ENCODE assay signal across 1 cellular context in genomic region chr7:152674860-152675760, GRCh38.
TF ChIP-seq lines count a peak whose summit lies in the region.

No MANE protein-coding gene starts in this region.

TF ChIP-seq in K562, 482 proteins besides CTCF, POLR2A, EP300 and RAD21 (continued from another document and continues in another):
- TF ChIP-seq, protein P1, sequence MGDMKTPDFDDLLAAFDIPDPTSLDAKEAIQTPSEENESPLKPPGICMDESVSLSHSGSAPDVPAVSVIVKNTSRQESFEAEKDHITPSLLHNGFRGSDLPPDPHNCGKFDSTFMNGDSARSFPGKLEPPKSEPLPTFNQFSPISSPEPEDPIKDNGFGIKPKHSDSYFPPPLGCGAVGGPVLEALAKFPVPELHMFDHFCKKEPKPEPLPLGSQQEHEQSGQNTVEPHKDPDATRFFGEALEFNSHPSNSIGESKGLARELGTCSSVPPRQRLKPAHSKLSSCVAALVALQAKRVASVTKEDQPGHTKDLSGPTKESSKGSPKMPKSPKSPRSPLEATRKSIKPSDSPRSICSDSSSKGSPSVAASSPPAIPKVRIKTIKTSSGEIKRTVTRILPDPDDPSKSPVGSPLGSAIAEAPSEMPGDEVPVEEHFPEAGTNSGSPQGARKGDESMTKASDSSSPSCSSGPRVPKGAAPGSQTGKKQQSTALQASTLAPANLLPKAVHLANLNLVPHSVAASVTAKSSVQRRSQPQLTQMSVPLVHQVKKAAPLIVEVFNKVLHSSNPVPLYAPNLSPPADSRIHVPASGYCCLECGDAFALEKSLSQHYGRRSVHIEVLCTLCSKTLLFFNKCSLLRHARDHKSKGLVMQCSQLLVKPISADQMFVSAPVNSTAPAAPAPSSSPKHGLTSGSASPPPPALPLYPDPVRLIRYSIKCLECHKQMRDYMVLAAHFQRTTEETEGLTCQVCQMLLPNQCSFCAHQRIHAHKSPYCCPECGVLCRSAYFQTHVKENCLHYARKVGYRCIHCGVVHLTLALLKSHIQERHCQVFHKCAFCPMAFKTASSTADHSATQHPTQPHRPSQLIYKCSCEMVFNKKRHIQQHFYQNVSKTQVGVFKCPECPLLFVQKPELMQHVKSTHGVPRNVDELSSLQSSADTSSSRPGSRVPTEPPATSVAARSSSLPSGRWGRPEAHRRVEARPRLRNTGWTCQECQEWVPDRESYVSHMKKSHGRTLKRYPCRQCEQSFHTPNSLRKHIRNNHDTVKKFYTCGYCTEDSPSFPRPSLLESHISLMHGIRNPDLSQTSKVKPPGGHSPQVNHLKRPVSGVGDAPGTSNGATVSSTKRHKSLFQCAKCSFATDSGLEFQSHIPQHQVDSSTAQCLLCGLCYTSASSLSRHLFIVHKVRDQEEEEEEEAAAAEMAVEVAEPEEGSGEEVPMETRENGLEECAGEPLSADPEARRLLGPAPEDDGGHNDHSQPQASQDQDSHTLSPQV (IDR thresholded peaks at IDR 0.05) = peak; percentile 67
- TF ChIP-seq CBFB (CRISPR knock-in tag; IDR thresholded peaks at IDR 0.05) (0 out of 2 replicates have a peak, but pooled peaks have one; percentile 6), SIX5 (IDR thresholded peaks at IDR 0.05; ENCODE audit: borderline replicate concordance in 1 of 2, insufficient read depth in 1 of 2, low read depth in 1 of 2, low read length in 2 of 2) (no peak), JUNB (CRISPR knock-in tag; conservative IDR thresholded peaks at IDR 0.05) (0 out of 2 replicates have a peak, but pooled peaks have one; percentile 12), RFX7 (CRISPR knock-in tag; IDR thresholded peaks at IDR 0.05) (no peak), GATAD2A (IDR thresholded peaks at IDR 0.05) (no peak), ATF3 (IDR thresholded peaks at IDR 0.05) (peak; percentile 44), ATF3 (CRISPR knock-in tag; conservative IDR thresholded peaks at IDR 0.05) (no peak), SIN3B (IDR thresholded peaks at IDR 0.05; ENCODE audit: low read depth) (no peak), U2AF1 (optimal IDR thresholded peaks at IDR 0.05; ENCODE audit: low read depth, low read length) (no peak), BDP1 (IDR thresholded peaks at IDR 0.05; ENCODE audit: insufficient read depth, insufficient read length) (no peak), HMG20A (CRISPR knock-in tag; conservative IDR thresholded peaks at IDR 0.05) (no peak), BRF1 (IDR thresholded peaks at IDR 0.05; ENCODE audit: borderline replicate concordance, extremely low read depth, insufficient read length) (no peak), C11orf30 (IDR thresholded peaks at IDR 0.05; ENCODE audit: low read depth) (no peak), ETV6 (IDR thresholded peaks at IDR 0.05; ENCODE audit: borderline replicate concordance in 1 of 2, low read depth in 2 of 2, low read length in 1 of 2) (no peak), ETV6 (CRISPR knock-in tag; IDR thresholded peaks at IDR 0.05; ENCODE audit: borderline replicate concordance) (no peak), KAT7 (CRISPR knock-in tag; IDR thresholded peaks at IDR 0.05; ENCODE audit: borderline replicate concordance) (peak; percentile 44; the same call in 1 of the 2 replicates), GABPB2 (CRISPR knock-in tag; conservative IDR thresholded peaks at IDR 0.05) (no peak), ERF (CRISPR knock-in tag; IDR thresholded peaks at IDR 0.05) (no peak; the same call in 1 of the 2 replicates), IFI16 (CRISPR knock-in tag; IDR thresholded peaks at IDR 0.05) (no peak), ILF3 (IDR thresholded peaks at IDR 0.05; ENCODE audit: borderline replicate concordance) (no peak), CCAR2 (IDR thresholded peaks at IDR 0.05; ENCODE audit: low read depth, low read length) (no peak), GTF2F1 (IDR thresholded peaks at IDR 0.05; ENCODE audit: low read depth, low read length) (no peak), NCOA1 (IDR thresholded peaks at IDR 0.05; ENCODE audit: low read depth) (no peak), ZNF311 (CRISPR knock-in tag; IDR thresholded peaks at IDR 0.05) (no peak), MCM2 (IDR thresholded peaks at IDR 0.05; ENCODE audit: low read depth) (no peak), ZNF274 (IDR thresholded peaks at IDR 0.05; ENCODE audit: borderline replicate concordance, low read depth, low read length) (no peak), HDAC6 (IDR thresholded peaks at IDR 0.05; ENCODE audit: low read depth, low read length) (no peak), TEAD4 (IDR thresholded peaks at IDR 0.05; ENCODE audit: low read length) (no peak), TEAD4 (CRISPR knock-in tag; IDR thresholded peaks at IDR 0.05; ENCODE audit: borderline replicate concordance) (no peak), CCNT2 (IDR thresholded peaks at IDR 0.05; ENCODE audit: borderline replicate concordance, extremely low read depth, insufficient read length, low read depth, low read length) (no peak), EHMT2 (IDR thresholded peaks at IDR 0.05) (no peak), SIRT6 (IDR thresholded peaks at IDR 0.05; ENCODE audit: low read depth, low read length) (no peak), ZNF436 (CRISPR knock-in tag; IDR thresholded peaks at IDR 0.05) (no peak), NR2C1 (IDR thresholded peaks at IDR 0.05) (no peak), NR2C1 (tag; IDR thresholded peaks at IDR 0.05) (no peak), PTTG1 (tag; IDR thresholded peaks at IDR 0.05; ENCODE audit: low read depth) (no peak)
- TF ChIP-seq, protein P2, sequence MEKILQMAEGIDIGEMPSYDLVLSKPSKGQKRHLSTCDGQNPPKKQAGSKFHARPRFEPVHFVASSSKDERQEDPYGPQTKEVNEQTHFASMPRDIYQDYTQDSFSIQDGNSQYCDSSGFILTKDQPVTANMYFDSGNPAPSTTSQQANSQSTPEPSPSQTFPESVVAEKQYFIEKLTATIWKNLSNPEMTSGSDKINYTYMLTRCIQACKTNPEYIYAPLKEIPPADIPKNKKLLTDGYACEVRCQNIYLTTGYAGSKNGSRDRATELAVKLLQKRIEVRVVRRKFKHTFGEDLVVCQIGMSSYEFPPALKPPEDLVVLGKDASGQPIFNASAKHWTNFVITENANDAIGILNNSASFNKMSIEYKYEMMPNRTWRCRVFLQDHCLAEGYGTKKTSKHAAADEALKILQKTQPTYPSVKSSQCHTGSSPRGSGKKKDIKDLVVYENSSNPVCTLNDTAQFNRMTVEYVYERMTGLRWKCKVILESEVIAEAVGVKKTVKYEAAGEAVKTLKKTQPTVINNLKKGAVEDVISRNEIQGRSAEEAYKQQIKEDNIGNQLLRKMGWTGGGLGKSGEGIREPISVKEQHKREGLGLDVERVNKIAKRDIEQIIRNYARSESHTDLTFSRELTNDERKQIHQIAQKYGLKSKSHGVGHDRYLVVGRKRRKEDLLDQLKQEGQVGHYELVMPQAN (IDR thresholded peaks at IDR 0.05; ENCODE audit: borderline replicate concordance) = peak; percentile 60; the same call in 1 of the 2 replicates
- TF ChIP-seq, protein P3, sequence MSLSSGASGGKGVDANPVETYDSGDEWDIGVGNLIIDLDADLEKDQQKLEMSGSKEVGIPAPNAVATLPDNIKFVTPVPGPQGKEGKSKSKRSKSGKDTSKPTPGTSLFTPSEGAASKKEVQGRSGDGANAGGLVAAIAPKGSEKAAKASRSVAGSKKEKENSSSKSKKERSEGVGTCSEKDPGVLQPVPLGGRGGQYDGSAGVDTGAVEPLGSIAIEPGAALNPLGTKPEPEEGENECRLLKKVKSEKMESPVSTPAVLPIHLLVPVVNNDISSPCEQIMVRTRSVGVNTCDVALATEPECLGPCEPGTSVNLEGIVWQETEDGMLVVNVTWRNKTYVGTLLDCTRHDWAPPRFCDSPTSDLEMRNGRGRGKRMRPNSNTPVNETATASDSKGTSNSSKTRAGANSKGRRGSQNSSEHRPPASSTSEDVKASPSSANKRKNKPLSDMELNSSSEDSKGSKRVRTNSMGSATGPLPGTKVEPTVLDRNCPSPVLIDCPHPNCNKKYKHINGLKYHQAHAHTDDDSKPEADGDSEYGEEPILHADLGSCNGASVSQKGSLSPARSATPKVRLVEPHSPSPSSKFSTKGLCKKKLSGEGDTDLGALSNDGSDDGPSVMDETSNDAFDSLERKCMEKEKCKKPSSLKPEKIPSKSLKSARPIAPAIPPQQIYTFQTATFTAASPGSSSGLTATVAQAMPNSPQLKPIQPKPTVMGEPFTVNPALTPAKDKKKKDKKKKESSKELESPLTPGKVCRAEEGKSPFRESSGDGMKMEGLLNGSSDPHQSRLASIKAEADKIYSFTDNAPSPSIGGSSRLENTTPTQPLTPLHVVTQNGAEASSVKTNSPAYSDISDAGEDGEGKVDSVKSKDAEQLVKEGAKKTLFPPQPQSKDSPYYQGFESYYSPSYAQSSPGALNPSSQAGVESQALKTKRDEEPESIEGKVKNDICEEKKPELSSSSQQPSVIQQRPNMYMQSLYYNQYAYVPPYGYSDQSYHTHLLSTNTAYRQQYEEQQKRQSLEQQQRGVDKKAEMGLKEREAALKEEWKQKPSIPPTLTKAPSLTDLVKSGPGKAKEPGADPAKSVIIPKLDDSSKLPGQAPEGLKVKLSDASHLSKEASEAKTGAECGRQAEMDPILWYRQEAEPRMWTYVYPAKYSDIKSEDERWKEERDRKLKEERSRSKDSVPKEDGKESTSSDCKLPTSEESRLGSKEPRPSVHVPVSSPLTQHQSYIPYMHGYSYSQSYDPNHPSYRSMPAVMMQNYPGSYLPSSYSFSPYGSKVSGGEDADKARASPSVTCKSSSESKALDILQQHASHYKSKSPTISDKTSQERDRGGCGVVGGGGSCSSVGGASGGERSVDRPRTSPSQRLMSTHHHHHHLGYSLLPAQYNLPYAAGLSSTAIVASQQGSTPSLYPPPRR (CRISPR knock-in tag; IDR thresholded peaks at IDR 0.05; ENCODE audit: borderline replicate concordance) = peak; percentile 28; the same call in 1 of the 2 replicates
- TF ChIP-seq, protein P4, sequence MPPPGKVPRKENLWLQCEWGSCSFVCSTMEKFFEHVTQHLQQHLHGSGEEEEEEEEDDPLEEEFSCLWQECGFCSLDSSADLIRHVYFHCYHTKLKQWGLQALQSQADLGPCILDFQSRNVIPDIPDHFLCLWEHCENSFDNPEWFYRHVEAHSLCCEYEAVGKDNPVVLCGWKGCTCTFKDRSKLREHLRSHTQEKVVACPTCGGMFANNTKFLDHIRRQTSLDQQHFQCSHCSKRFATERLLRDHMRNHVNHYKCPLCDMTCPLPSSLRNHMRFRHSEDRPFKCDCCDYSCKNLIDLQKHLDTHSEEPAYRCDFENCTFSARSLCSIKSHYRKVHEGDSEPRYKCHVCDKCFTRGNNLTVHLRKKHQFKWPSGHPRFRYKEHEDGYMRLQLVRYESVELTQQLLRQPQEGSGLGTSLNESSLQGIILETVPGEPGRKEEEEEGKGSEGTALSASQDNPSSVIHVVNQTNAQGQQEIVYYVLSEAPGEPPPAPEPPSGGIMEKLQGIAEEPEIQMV (tag; conservative IDR thresholded peaks at IDR 0.05; ENCODE audit: low read depth) = no peak
- TF ChIP-seq, protein P5, sequence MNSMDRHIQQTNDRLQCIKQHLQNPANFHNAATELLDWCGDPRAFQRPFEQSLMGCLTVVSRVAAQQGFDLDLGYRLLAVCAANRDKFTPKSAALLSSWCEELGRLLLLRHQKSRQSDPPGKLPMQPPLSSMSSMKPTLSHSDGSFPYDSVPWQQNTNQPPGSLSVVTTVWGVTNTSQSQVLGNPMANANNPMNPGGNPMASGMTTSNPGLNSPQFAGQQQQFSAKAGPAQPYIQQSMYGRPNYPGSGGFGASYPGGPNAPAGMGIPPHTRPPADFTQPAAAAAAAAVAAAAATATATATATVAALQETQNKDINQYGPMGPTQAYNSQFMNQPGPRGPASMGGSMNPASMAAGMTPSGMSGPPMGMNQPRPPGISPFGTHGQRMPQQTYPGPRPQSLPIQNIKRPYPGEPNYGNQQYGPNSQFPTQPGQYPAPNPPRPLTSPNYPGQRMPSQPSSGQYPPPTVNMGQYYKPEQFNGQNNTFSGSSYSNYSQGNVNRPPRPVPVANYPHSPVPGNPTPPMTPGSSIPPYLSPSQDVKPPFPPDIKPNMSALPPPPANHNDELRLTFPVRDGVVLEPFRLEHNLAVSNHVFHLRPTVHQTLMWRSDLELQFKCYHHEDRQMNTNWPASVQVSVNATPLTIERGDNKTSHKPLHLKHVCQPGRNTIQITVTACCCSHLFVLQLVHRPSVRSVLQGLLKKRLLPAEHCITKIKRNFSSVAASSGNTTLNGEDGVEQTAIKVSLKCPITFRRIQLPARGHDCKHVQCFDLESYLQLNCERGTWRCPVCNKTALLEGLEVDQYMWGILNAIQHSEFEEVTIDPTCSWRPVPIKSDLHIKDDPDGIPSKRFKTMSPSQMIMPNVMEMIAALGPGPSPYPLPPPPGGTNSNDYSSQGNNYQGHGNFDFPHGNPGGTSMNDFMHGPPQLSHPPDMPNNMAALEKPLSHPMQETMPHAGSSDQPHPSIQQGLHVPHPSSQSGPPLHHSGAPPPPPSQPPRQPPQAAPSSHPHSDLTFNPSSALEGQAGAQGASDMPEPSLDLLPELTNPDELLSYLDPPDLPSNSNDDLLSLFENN (IDR thresholded peaks at IDR 0.05; ENCODE audit: low read depth in 2 of 2, low read length in 2 of 2) = no peak
- TF ChIP-seq, protein P6, sequence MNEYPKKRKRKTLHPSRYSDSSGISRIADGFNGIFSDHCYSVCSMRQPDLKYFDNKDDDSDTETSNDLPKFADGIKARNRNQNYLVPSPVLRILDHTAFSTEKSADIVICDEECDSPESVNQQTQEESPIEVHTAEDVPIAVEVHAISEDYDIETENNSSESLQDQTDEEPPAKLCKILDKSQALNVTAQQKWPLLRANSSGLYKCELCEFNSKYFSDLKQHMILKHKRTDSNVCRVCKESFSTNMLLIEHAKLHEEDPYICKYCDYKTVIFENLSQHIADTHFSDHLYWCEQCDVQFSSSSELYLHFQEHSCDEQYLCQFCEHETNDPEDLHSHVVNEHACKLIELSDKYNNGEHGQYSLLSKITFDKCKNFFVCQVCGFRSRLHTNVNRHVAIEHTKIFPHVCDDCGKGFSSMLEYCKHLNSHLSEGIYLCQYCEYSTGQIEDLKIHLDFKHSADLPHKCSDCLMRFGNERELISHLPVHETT (CRISPR knock-in tag; conservative IDR thresholded peaks at IDR 0.05 in 1 of 2, IDR thresholded peaks at IDR 0.05 in 1 of 2) = no peak
- TF ChIP-seq, protein P7, sequence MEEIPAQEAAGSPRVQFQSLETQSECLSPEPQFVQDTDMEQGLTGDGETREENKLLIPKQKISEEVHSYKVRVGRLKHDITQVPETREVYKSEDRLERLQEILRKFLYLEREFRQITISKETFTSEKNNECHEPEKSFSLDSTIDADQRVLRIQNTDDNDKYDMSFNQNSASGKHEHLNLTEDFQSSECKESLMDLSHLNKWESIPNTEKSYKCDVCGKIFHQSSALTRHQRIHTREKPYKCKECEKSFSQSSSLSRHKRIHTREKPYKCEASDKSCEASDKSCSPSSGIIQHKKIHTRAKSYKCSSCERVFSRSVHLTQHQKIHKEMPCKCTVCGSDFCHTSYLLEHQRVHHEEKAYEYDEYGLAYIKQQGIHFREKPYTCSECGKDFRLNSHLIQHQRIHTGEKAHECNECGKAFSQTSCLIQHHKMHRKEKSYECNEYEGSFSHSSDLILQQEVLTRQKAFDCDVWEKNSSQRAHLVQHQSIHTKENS (CRISPR knock-in tag; IDR thresholded peaks at IDR 0.05) = no peak
- TF ChIP-seq, protein P8, sequence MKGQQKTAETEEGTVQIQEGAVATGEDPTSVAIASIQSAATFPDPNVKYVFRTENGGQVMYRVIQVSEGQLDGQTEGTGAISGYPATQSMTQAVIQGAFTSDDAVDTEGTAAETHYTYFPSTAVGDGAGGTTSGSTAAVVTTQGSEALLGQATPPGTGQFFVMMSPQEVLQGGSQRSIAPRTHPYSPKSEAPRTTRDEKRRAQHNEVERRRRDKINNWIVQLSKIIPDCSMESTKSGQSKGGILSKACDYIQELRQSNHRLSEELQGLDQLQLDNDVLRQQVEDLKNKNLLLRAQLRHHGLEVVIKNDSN (CRISPR knock-in tag; IDR thresholded peaks at IDR 0.05) = peak; percentile 60
